In genomic region chr22:35299717-35300497, GRCh38 we compare ENCODE assay signal across 1 cellular context.
TF ChIP-seq lines count a peak whose summit lies in the region.

TSS of gene TOM1 (plus strand) at chr22:35299894. CDS start at chr22:35299929, 35 bp downstream.

TF ChIP-seq in HepG2, 621 proteins besides CTCF, POLR2A, EP300 and RAD21 (continued from another document and continues in another):
- TF ChIP-seq POGK (CRISPR knock-in tag; conservative IDR thresholded peaks at IDR 0.05) (peak; percentile 53; the same call in 1 of the 2 replicates), HNRNPK (IDR thresholded peaks at IDR 0.05; ENCODE audit: low read depth, low read length, poor library complexity, severe bottlenecking) (no peak), MAZ (IDR thresholded peaks at IDR 0.05; ENCODE audit: borderline replicate concordance, low read depth, low read length) (peak; percentile 58; the same call in 1 of the 2 replicates), MAZ (CRISPR knock-in tag; IDR thresholded peaks at IDR 0.05; ENCODE audit: low read depth) (peak; percentile 21), HOMEZ (CRISPR knock-in tag; IDR thresholded peaks at IDR 0.05; ENCODE audit: low read depth) (no peak), FOXA3 (CRISPR knock-in tag; IDR thresholded peaks at IDR 0.05) (no peak), ZNF766 (CRISPR knock-in tag; IDR thresholded peaks at IDR 0.05; ENCODE audit: borderline replicate concordance) (0 out of 2 replicates have a peak, but pooled peaks have one; percentile 35), MTF1 (CRISPR knock-in tag; IDR thresholded peaks at IDR 0.05) (no peak), ZMYM2 (CRISPR knock-in tag; IDR thresholded peaks at IDR 0.05) (no peak), ZFY (CRISPR knock-in tag; IDR thresholded peaks at IDR 0.05) (peak; percentile 95), NAIF1 (CRISPR knock-in tag; IDR thresholded peaks at IDR 0.05; ENCODE audit: borderline replicate concordance) (no peak), IRX3 (CRISPR knock-in tag; IDR thresholded peaks at IDR 0.05; ENCODE audit: borderline replicate concordance, low read depth) (no peak), ZNF772 (CRISPR knock-in tag; IDR thresholded peaks at IDR 0.05) (no peak; the same call in 1 of the 2 replicates), SKIL (CRISPR knock-in tag; IDR thresholded peaks at IDR 0.05; ENCODE audit: borderline replicate concordance) (no peak), ZNF367 (CRISPR knock-in tag; IDR thresholded peaks at IDR 0.05; ENCODE audit: borderline replicate concordance) (peak; percentile 63), DDIT3 (CRISPR knock-in tag; IDR thresholded peaks at IDR 0.05) (no peak), ZNF747 (CRISPR knock-in tag; IDR thresholded peaks at IDR 0.05; ENCODE audit: borderline replicate concordance) (peak; percentile 39; the same call in 1 of the 2 replicates), FOXA1 (IDR thresholded peaks at IDR 0.05) (no peak), FOXA1 (CRISPR knock-in tag; IDR thresholded peaks at IDR 0.05) (no peak; the same call in 1 of the 2 replicates), ZBTB25 (CRISPR knock-in tag; IDR thresholded peaks at IDR 0.05) (peak; percentile 65), MXI1 (IDR thresholded peaks at IDR 0.05; ENCODE audit: borderline replicate concordance, low read depth, low read length) (peak; percentile 74; the same call in 1 of the 3 replicates), ZNF770 (CRISPR knock-in tag; IDR thresholded peaks at IDR 0.05) (peak; percentile 93), ATF3 (CRISPR knock-in tag; IDR thresholded peaks at IDR 0.05) (no peak), NCOA1 (CRISPR knock-in tag; IDR thresholded peaks at IDR 0.05) (no peak; the same call in 1 of the 2 replicates), ZMYM4 (CRISPR knock-in tag; IDR thresholded peaks at IDR 0.05) (peak; percentile 76), FLYWCH1 (CRISPR knock-in tag; IDR thresholded peaks at IDR 0.05) (no peak), MYC (CRISPR knock-in tag; IDR thresholded peaks at IDR 0.05; ENCODE audit: borderline replicate concordance) (peak; percentile 81), NFYB (CRISPR knock-in tag; IDR thresholded peaks at IDR 0.05) (peak; percentile 100), CBX1 (IDR thresholded peaks at IDR 0.05; ENCODE audit: low read depth) (no peak), ZFP1 (CRISPR knock-in tag; IDR thresholded peaks at IDR 0.05) (no peak), NCOR1 (IDR thresholded peaks at IDR 0.05; ENCODE audit: borderline replicate concordance, low read length) (peak; percentile 57; the same call in 1 of the 2 replicates), ZBTB3 (CRISPR knock-in tag; IDR thresholded peaks at IDR 0.05; ENCODE audit: borderline replicate concordance, low read depth) (0 out of 2 replicates have a peak, but pooled peaks have one; percentile 66), ZNF777 (CRISPR knock-in tag; IDR thresholded peaks at IDR 0.05) (peak; percentile 32; the same call in 1 of the 2 replicates), NFE2L2 (IDR thresholded peaks at IDR 0.05; ENCODE audit: low read length) (no peak), ZNF205 (CRISPR knock-in tag; IDR thresholded peaks at IDR 0.05) (no peak; the same call in 1 of the 2 replicates), SP2 (CRISPR knock-in tag; IDR thresholded peaks at IDR 0.05) (peak; percentile 100), NRL (CRISPR knock-in tag; IDR thresholded peaks at IDR 0.05; ENCODE audit: borderline replicate concordance) (peak; percentile 66; the same call in 1 of the 2 replicates), ZNF296 (CRISPR knock-in tag; conservative IDR thresholded peaks at IDR 0.05) (no peak), MED1 (CRISPR knock-in tag; IDR thresholded peaks at IDR 0.05) (peak; percentile 43; the same call in 1 of the 2 replicates), ZNF704 (CRISPR knock-in tag; IDR thresholded peaks at IDR 0.05; ENCODE audit: borderline replicate concordance) (no peak; the same call in 1 of the 2 replicates), ZFYVE20 (CRISPR knock-in tag; IDR thresholded peaks at IDR 0.05; ENCODE audit: borderline replicate concordance, low read depth) (no peak), ZBTB38 (CRISPR knock-in tag; IDR thresholded peaks at IDR 0.05) (no peak; the same call in 1 of the 2 replicates), NR2F1 (CRISPR knock-in tag; IDR thresholded peaks at IDR 0.05) (no peak; a peak in 1 of 4 replicates), FIP1L1 (IDR thresholded peaks at IDR 0.05; ENCODE audit: borderline replicate concordance, insufficient read depth, low read depth, low read length) (no peak), CENPT (CRISPR knock-in tag; IDR thresholded peaks at IDR 0.05; ENCODE audit: low read depth) (no peak), MED8 (CRISPR knock-in tag; IDR thresholded peaks at IDR 0.05; ENCODE audit: insufficient replicate concordance) (no peak), ZSCAN22 (CRISPR knock-in tag; IDR thresholded peaks at IDR 0.05) (0 out of 2 replicates have a peak, but pooled peaks have one; percentile 62), ZFP36L1 (CRISPR knock-in tag; IDR thresholded peaks at IDR 0.05) (no peak; the same call in none of the 2 replicates), ETV6 (CRISPR knock-in tag; conservative IDR thresholded peaks at IDR 0.05) (peak; percentile 54; the same call in 1 of the 2 replicates), RNF219 (CRISPR knock-in tag; IDR thresholded peaks at IDR 0.05) (peak; percentile 26; the same call in 1 of the 2 replicates), ZNF691 (CRISPR knock-in tag; IDR thresholded peaks at IDR 0.05; ENCODE audit: borderline replicate concordance, low read depth) (no peak), HOXA7 (CRISPR knock-in tag; IDR thresholded peaks at IDR 0.05) (no peak)
